ENCODE assay signal across 21 cellular contexts in genomic region chr1:224113005-224113404, GRCh38. TPM values are rescaled to one million over a fixed set of nuclear protein-coding genes. Genes with fewer than 3 reads are reported as not detected.
A peak's percentile ranks its signal among the peaks of the same experiment; 100 is the strongest.
DNase-seq lines count a peak whose midpoint lies in the region; ATAC-seq and TF ChIP-seq lines count a peak whose summit lies in the region.
"Had no signal": no experiment of that assay in that cellular context is flagged by ENCODE, and none has a peak within 500 bp of the region (broad histone marks: within the 10 kb centered on the region; RNA-seq: fewer than 3 reads in every experiment).

No MANE protein-coding gene starts in this region.

- no peaks in the 10 kb centered on the region for H3K9me3 Mint-ChIP-seq in GM23338
- no peaks in the 10 kb centered on the region for H3K9me3 Mint-ChIP-seq in Caco-2 (ENCODE audit: unreplicated experiment)
- H3K9me3 Mint-ChIP-seq: dendritic cell treated with granulocyte-macrophage colony-stimulating factor and Interleukin-4, amounts not matched to agents 40 ng/mL and 50 ng/mL, for 4 days had no signal

- H3K79me2 ChIP-seq in GM23338 (replicated peaks; ENCODE audit: insufficient read depth) = peaks cover 40% of the 10 kb centered on the region
- peaks cover 43% of the 10 kb centered on the region for H3K79me2 ChIP-seq in SU-DHL-6 (ENCODE audit: insufficient read depth, low read length)
- peaks cover 39% of the 10 kb centered on the region for H3K79me2 ChIP-seq in neural cell (replicated peaks; ENCODE audit: insufficient read depth, low read length)

- H3K36me3 Mint-ChIP-seq in GM23338 (ENCODE audit: low read depth) (no peaks in the 10 kb centered on the region; the same call in 2 of the 3 replicates), Caco-2 (ENCODE audit: insufficient read depth, unreplicated experiment) (no peaks in the 10 kb centered on the region)

- H3K4me2 ChIP-seq in GM23338 = peak overlapping the region; percentile 53
- H3K4me2 ChIP-seq in SU-DHL-6 (ENCODE audit: low read depth, low read length, poor library complexity, severe bottlenecking) = peak overlapping the region; percentile 87
- H3K4me2 ChIP-seq in neural cell (ENCODE audit: low read length) = no peak overlapping the region

- H3K4me3 Mint-ChIP-seq in GM23338 (no peak overlapping the region), Caco-2 (ENCODE audit: unreplicated experiment) (no peak overlapping the region)

- H3K4me3 ChIP-seq in GM23338 = no peak overlapping the region
- H3K4me3 ChIP-seq in SU-DHL-6 (ENCODE audit: insufficient read depth, low read length, poor library complexity, severe bottlenecking) = no peak overlapping the region
- no peak overlapping the region for H3K4me3 ChIP-seq in neural cell (ENCODE audit: low read length)
- no peak overlapping the region for H3K4me3 ChIP-seq in Caco-2 (ENCODE audit: low read depth, low read length)

- CTCF ChIA-PET in Caco-2 (lab: Charles Lee) = no interaction called here

- H2AFZ ChIP-seq in GM23338 (no peak overlapping the region), SU-DHL-6 (ENCODE audit: low read depth, low read length, severe bottlenecking) (peak overlapping the region; percentile 80), neural cell (ENCODE audit: low read depth, low read length) (no peak overlapping the region)

- peaks cover 16% of the 10 kb centered on the region; the same call in 1 of the 2 replicates for H3K4me1 ChIP-seq in GM23338 (ENCODE audit: insufficient read depth)
- peaks cover 8% of the 10 kb centered on the region; the same call in 1 of the 2 replicates for H3K4me1 ChIP-seq in Caco-2

- peaks cover 9% of the 10 kb centered on the region for H4K20me1 ChIP-seq in GM23338 (replicated peaks; ENCODE audit: insufficient read depth)
- 0 out of 2 replicates have a peak, but pooled peaks cover 2% of the 10 kb centered on the region for H4K20me1 ChIP-seq in SU-DHL-6 (ENCODE audit: low read depth, low read length)
- peaks cover 3% of the 10 kb centered on the region for H4K20me1 ChIP-seq in neural cell (ENCODE audit: insufficient read depth)

- H3K4me1 Mint-ChIP-seq in GM23338 (peaks cover 28% of the 10 kb centered on the region), Caco-2 (ENCODE audit: low read depth, unreplicated experiment) (no peaks in the 10 kb centered on the region)

- POLR2A ChIA-PET in Caco-2 (lab: Charles Lee) = no interaction called here

- H3K36me3 ChIP-seq in GM23338 (ENCODE audit: insufficient read depth) (no peaks in the 10 kb centered on the region), SU-DHL-6 (ENCODE audit: low read length) (no peaks in the 10 kb centered on the region), neural cell (ENCODE audit: insufficient read depth, low read length) (no peaks in the 10 kb centered on the region), Caco-2 (ENCODE audit: control insufficient read depth, insufficient read depth, low read length) (no peaks in the 10 kb centered on the region)
- H3K36me3 ChIP-seq: left lung had no signal

- H3K9me2 ChIP-seq in GM23338 (ENCODE audit: insufficient read depth) (no peaks in the 10 kb centered on the region), SU-DHL-6 (replicated peaks; ENCODE audit: insufficient read depth, low read length) (no peaks in the 10 kb centered on the region), neural cell (ENCODE audit: insufficient read depth, low read length) (no peaks in the 10 kb centered on the region)

- H3F3A ChIP-seq in GM23338 (replicated peaks; ENCODE audit: low read depth) (peaks cover 4% of the 10 kb centered on the region; the same call in 1 of the 2 replicates), SU-DHL-6 (ENCODE audit: insufficient read depth) (peaks cover 22% of the 10 kb centered on the region), neural cell (ENCODE audit: insufficient read depth, low read length, poor library complexity, severe bottlenecking) (no peaks in the 10 kb centered on the region)

- H3K9ac ChIP-seq in SU-DHL-6 (ENCODE audit: low read length) (peak overlapping the region; percentile 96; the same call in 1 of the 2 replicates), neural cell (ENCODE audit: low read length) (no peak overlapping the region)

- TF ChIP-seq RAD21 in neural cell (conservative IDR thresholded peaks at IDR 0.05) = no peak

- BruUV-seq in Caco-2 (replicated peaks; lab: Mats Ljungman, UMichigan) = no TSS peak

- DNase-seq in GM23338 (ENCODE audit: low spot score) (no peak), Caco-2 (no peak), NCI-H1105 treated with DMSO at 0.1 percent for 48 hours (lab: John Stamatoyannopoulos, UW) (no peak)
- DNase-seq in activated CD4-positive, alpha-beta T cell treated with anti-CD3 and anti-CD28 coated beads, Interleukin-2, amount 50 U/mL, for 48 hours = no peak
- DNase-seq: activated CD4-positive, alpha-beta T cell treated with anti-CD3 and anti-CD28 coated beads, Interleukin-2, amount 50 U/mL, for 1 hour; activated CD8-positive, alpha-beta memory T cell treated with anti-CD3 and anti-CD28 coated beads, Interleukin-2, amount 50 U/mL, for 48 hours; activated gamma-delta T cell; head of caudate nucleus; KBM-7; left lung; midbrain; NCI-H2081; NCI-H510A treated with DMSO at 0.1 percent for 48 hours; nucleus accumbens; OCI-M1; SHP77 had no signal

- H3K27ac Mint-ChIP-seq in GM23338 = no peak overlapping the region
- H3K27ac Mint-ChIP-seq in Caco-2 (ENCODE audit: unreplicated experiment) = no peak overlapping the region

- ATAC-seq in GM23338 (no peak), GM18861 (IDR thresholded peaks at IDR 0.05; ENCODE audit: unreplicated experiment) (no peak)

- H3K27me3 ChIP-seq in GM23338 (ENCODE audit: insufficient read depth) (no peaks in the 10 kb centered on the region), SU-DHL-6 (ENCODE audit: low read length) (no peaks in the 10 kb centered on the region), neural cell (ENCODE audit: insufficient read depth, low read depth, low read length) (no peaks in the 10 kb centered on the region), Caco-2 (replicated peaks; ENCODE audit: control insufficient read depth, insufficient read depth, low read length) (no peaks in the 10 kb centered on the region)

- H3K9me3 ChIP-seq in SU-DHL-6 (ENCODE audit: insufficient read depth, low read length) = no peaks in the 10 kb centered on the region
- H3K9me3 ChIP-seq in neural cell (ENCODE audit: low read length) = no peaks in the 10 kb centered on the region
- H3K9me3 ChIP-seq in Caco-2 = no peaks in the 10 kb centered on the region
- H3K9me3 ChIP-seq: left lung had no signal

- no peak for TF ChIP-seq EP300 in neural cell (conservative IDR thresholded peaks at IDR 0.05; ENCODE audit: poor library complexity, severe bottlenecking)

- peak overlapping the region; percentile 68 for H3K27ac ChIP-seq in 22Rv1
- 0 out of 2 replicates have a peak overlapping the region, but pooled peaks have one; percentile 22 for H3K27ac ChIP-seq in GM23338 (ENCODE audit: low read depth)
- no peak overlapping the region for H3K27ac ChIP-seq in SU-DHL-6 (ENCODE audit: low read depth, low read length)
- H3K27ac ChIP-seq in neural cell (ENCODE audit: low read length) = peak overlapping the region; percentile 85

- H3K27me3 Mint-ChIP-seq in GM23338 (ENCODE audit: insufficient read depth, low read depth, poor library complexity) (no peaks in the 10 kb centered on the region), Caco-2 (ENCODE audit: insufficient read depth, unreplicated experiment) (no peaks in the 10 kb centered on the region)
- H3K27me3 Mint-ChIP-seq: dendritic cell treated with granulocyte-macrophage colony-stimulating factor and Interleukin-4, amounts not matched to agents 40 ng/mL and 50 ng/mL, for 4 days had no signal

- TF ChIP-seq CTCF in 22Rv1 (IDR thresholded peaks at IDR 0.05) (no peak), GM23338 (conservative IDR thresholded peaks at IDR 0.05; ENCODE audit: low read depth in 2 of 2) (no peak), SU-DHL-6 (IDR thresholded peaks at IDR 0.05; ENCODE audit: insufficient read depth, low read length, poor library complexity, severe bottlenecking) (no peak), neural cell (IDR thresholded peaks at IDR 0.05; ENCODE audit: poor library complexity, severe bottlenecking) (no peak), Caco-2 (IDR thresholded peaks at IDR 0.05; ENCODE audit: insufficient read depth in 1 of 2, low read depth in 1 of 2, low read length in 1 of 2, severe bottlenecking in 1 of 2, unreplicated experiment in 1 of 2) (no peak)

- intact Hi-C loops in Caco-2 (cut with micrococcal nuclease; ENCODE audit: unreplicated experiment) = no loop called here

TF ChIP-seq in GM23338, 12 proteins besides CTCF, POLR2A, EP300 and RAD21:
- no peak for TF ChIP-seq POLR2AphosphoS5 (IDR thresholded peaks at IDR 0.05; ENCODE audit: low read depth)
- no peak for TF ChIP-seq JUNB (IDR thresholded peaks at IDR 0.05; ENCODE audit: unreplicated experiment)

TF ChIP-seq in neural cell, 6 proteins besides CTCF, POLR2A, EP300 and RAD21 (continues in another document):
- no peak for TF ChIP-seq MXI1 (conservative IDR thresholded peaks at IDR 0.05; ENCODE audit: poor library complexity, severe bottlenecking)
- no peak for TF ChIP-seq REST (IDR thresholded peaks at IDR 0.05; ENCODE audit: borderline replicate concordance)

RNA-seq across cellular contexts. Expression of gene FBXO28, which starts 0.9 kb away (rescaled TPM):
- total RNA-seq in GM23338 (2014; rRNA removed; shearing (Covaris generic)) = 38.8 and 45.2 TPM in 2 replicates
- 16.9 and 18.1 TPM in 2 replicates for polyA plus RNA-seq in GM23338 (2016; fragmentation: Nextera tagmentation; extraction: Ambion mirVana)
- polyA plus RNA-seq in neural cell = 19.2 and 20.3 TPM in 2 replicates
- 58.9 and 62.0 TPM in 2 replicates for polyA minus RNA-seq in neural cell
- total RNA-seq in Caco-2 (2022) = 31.3 and 36.7 TPM in 2 replicates
